In the genomic region with DNA sequence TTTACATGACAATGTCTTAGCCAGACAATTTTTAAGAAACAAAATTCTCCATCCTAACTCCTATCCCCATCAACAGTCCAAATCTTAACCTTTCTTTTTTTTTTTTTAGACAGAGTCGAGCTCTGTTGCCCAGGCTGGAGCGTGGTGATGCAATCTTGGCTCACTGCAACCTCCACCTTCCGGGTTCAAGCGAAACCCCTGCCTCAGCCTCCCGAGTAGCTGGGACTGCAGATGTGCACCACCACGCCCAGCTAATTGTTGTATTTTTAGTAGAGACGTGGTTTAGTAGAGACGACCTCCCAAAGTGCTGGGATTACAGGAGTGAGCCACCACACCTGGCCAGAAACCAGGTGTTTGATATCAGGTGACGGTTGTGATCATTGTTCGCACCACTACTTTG, we compare ENCODE assay signal across 15 cellular contexts. TPM values are rescaled to one million over a fixed set of nuclear protein-coding genes. Genes with fewer than 3 reads are reported as not detected.
DNase-seq lines count a peak whose midpoint lies in the region; ATAC-seq and TF ChIP-seq lines count a peak whose summit lies in the region.
"Had no signal": no experiment of that assay in that cellular context is flagged by ENCODE, and none has a peak within 500 bp of the region (broad histone marks: within the 10 kb centered on the region; RNA-seq: fewer than 3 reads in every experiment).

No MANE protein-coding gene starts in this region.

- in situ Hi-C loops in gastrocnemius medialis (cut with MboI; ENCODE audit: low sequenced_read_pairs in 4 of 4), result no loop called here

- TF ChIP-seq CTCF in gastrocnemius medialis (IDR thresholded peaks at IDR 0.05 in 4 of 5, conservative IDR thresholded peaks at IDR 0.05 in 1 of 5), result no peak

- CTCF ChIA-PET in activated CD8-positive, alpha-beta T cell treated with anti-CD3 and anti-CD28 coated beads, Interleukin-2, amount 10 ng/mL, durations not matched to agents 7 days and 5 days (lab: Charles Lee), result no interaction called here

- POLR2A ChIA-PET in activated CD8-positive, alpha-beta T cell treated with anti-CD3 and anti-CD28 coated beads, Interleukin-2, amount 10 ng/mL, durations not matched to agents 7 days and 5 days (lab: Charles Lee), result interaction anchor here (1.0 kb wide), 1 partner anchor 79 kb away, joined by 3 read pairs; no protein-coding TSS in a partner anchor

- ATAC-seq in left cardiac atrium (no peak), gastrocnemius medialis (no peak), HG03342 (IDR thresholded peaks at IDR 0.05; ENCODE audit: unreplicated experiment) (no peak)
- no peak for ATAC-seq in activated CD8-positive, alpha-beta T cell treated with anti-CD3 and anti-CD28 coated beads, Interleukin-2, amount 10 ng/mL, durations not matched to agents 7 days and 5 days
- ATAC-seq: CD8-positive, alpha-beta T cell had no signal

- peak overlapping the region; percentile 58 for H3K27ac ChIP-seq in angular gyrus (ENCODE audit: low read depth, low read length)
- peak overlapping the region; percentile 70 to 78 (median 78) for H3K27ac ChIP-seq in gastrocnemius medialis
- H3K27ac ChIP-seq: KMS-11 had no signal

- no peak overlapping the region for H3K4me3 Mint-ChIP-seq in activated T-helper 1 cell treated with anti-CD3 and anti-CD28 coated beads, Interleukin-12 subunit alpha, Interleukin-12 subunit beta, Interleukin-2, Interleukin-4 antibody, amounts not matched to agents 30 ng/mL and 10 ng/mL and 1 ng/mL, durations not matched to agents 14 hours and 24 hours and 36 hours
- no peak overlapping the region for H3K4me3 Mint-ChIP-seq in activated CD8-positive, alpha-beta T cell treated with anti-CD3 and anti-CD28 coated beads, Interleukin-2, amount 10 ng/mL, durations not matched to agents 7 days and 5 days
- H3K4me3 Mint-ChIP-seq: CD8-positive, alpha-beta T cell; naive B cell had no signal

- peak overlapping the region in 2 of 4 donors; percentile 9 to 24 for H3K4me3 ChIP-seq in gastrocnemius medialis

- H3K9me3 ChIP-seq in gastrocnemius medialis, result no peaks in the 10 kb centered on the region

- peaks cover 63 to 67% of the 10 kb centered on the region in 2 donors for H3K4me1 ChIP-seq in gastrocnemius medialis

- no peaks in the 10 kb centered on the region for H3K27me3 ChIP-seq in gastrocnemius medialis

- H3K36me3 ChIP-seq in gastrocnemius medialis, result no peaks in the 10 kb centered on the region

- peaks cover 1% of the 10 kb centered on the region for H3K27me3 Mint-ChIP-seq in activated T-helper 1 cell treated with anti-CD3 and anti-CD28 coated beads, Interleukin-12 subunit alpha, Interleukin-12 subunit beta, Interleukin-2, Interleukin-4 antibody, amounts not matched to agents 30 ng/mL and 10 ng/mL and 1 ng/mL, durations not matched to agents 14 hours and 24 hours and 36 hours (ENCODE audit: insufficient read depth)
- no peaks in the 10 kb centered on the region for H3K27me3 Mint-ChIP-seq in activated CD8-positive, alpha-beta T cell treated with anti-CD3 and anti-CD28 coated beads, Interleukin-2, amount 10 ng/mL, durations not matched to agents 7 days and 5 days (ENCODE audit: low read depth)
- H3K27me3 Mint-ChIP-seq: naive B cell had no signal

- no peaks in the 10 kb centered on the region for H3K36me3 Mint-ChIP-seq in activated T-helper 1 cell treated with anti-CD3 and anti-CD28 coated beads, Interleukin-12 subunit alpha, Interleukin-12 subunit beta, Interleukin-2, Interleukin-4 antibody, amounts not matched to agents 30 ng/mL and 10 ng/mL and 1 ng/mL, durations not matched to agents 14 hours and 24 hours and 36 hours (ENCODE audit: low read depth)
- H3K36me3 Mint-ChIP-seq in activated CD8-positive, alpha-beta T cell treated with anti-CD3 and anti-CD28 coated beads, Interleukin-2, amount 10 ng/mL, durations not matched to agents 7 days and 5 days (ENCODE audit: low read depth), result no peaks in the 10 kb centered on the region
- H3K36me3 Mint-ChIP-seq: CD8-positive, alpha-beta T cell; naive B cell had no signal

- H3K9me3 Mint-ChIP-seq in activated T-helper 1 cell treated with anti-CD3 and anti-CD28 coated beads, Interleukin-12 subunit alpha, Interleukin-12 subunit beta, Interleukin-2, Interleukin-4 antibody, amounts not matched to agents 30 ng/mL and 10 ng/mL and 1 ng/mL, durations not matched to agents 14 hours and 24 hours and 36 hours, result no peaks in the 10 kb centered on the region
- no peaks in the 10 kb centered on the region for H3K9me3 Mint-ChIP-seq in activated CD8-positive, alpha-beta T cell treated with anti-CD3 and anti-CD28 coated beads, Interleukin-2, amount 10 ng/mL, durations not matched to agents 7 days and 5 days (ENCODE audit: insufficient read depth)
- H3K9me3 Mint-ChIP-seq: CD8-positive, alpha-beta T cell; naive B cell had no signal

- H3K4me1 Mint-ChIP-seq in activated T-helper 1 cell treated with anti-CD3 and anti-CD28 coated beads, Interleukin-12 subunit alpha, Interleukin-12 subunit beta, Interleukin-2, Interleukin-4 antibody, amounts not matched to agents 30 ng/mL and 10 ng/mL and 1 ng/mL, durations not matched to agents 14 hours and 24 hours and 36 hours (ENCODE audit: low read depth), result peaks cover 11% of the 10 kb centered on the region
- peaks cover 9% of the 10 kb centered on the region for H3K4me1 Mint-ChIP-seq in activated CD8-positive, alpha-beta T cell treated with anti-CD3 and anti-CD28 coated beads, Interleukin-2, amount 10 ng/mL, durations not matched to agents 7 days and 5 days (ENCODE audit: low read depth)

- H3K27ac Mint-ChIP-seq in activated T-helper 1 cell treated with anti-CD3 and anti-CD28 coated beads, Interleukin-12 subunit alpha, Interleukin-12 subunit beta, Interleukin-2, Interleukin-4 antibody, amounts not matched to agents 30 ng/mL and 10 ng/mL and 1 ng/mL, durations not matched to agents 14 hours and 24 hours and 36 hours, result no peak overlapping the region
- H3K27ac Mint-ChIP-seq in activated CD8-positive, alpha-beta T cell treated with anti-CD3 and anti-CD28 coated beads, Interleukin-2, amount 10 ng/mL, durations not matched to agents 7 days and 5 days, result no peak overlapping the region
- H3K27ac Mint-ChIP-seq: CD8-positive, alpha-beta T cell; naive B cell had no signal

- intact Hi-C loops in left cardiac atrium (cut with DNase I) (loop anchor here in 1 of 2 donors (5.0 kb wide), 1 partner anchor 133 kb away; no protein-coding TSS in a partner anchor), gastrocnemius medialis (cut with DNase I; ENCODE audit: low total_unique reads) (no loop called here)
- intact Hi-C loops in activated T-helper 1 cell treated with anti-CD3 and anti-CD28 coated beads, Interleukin-12 subunit alpha, Interleukin-12 subunit beta, Interleukin-2, Interleukin-4 antibody, amounts not matched to agents 30 ng/mL and 10 ng/mL and 1 ng/mL, durations not matched to agents 14 hours and 24 hours and 36 hours (cut with micrococcal nuclease), result no loop called here

- peak; percentile 29 for DNase-seq in EL
- peak; percentile 53 for DNase-seq in left cardiac atrium
- DNase-seq in gastrocnemius medialis, result no peak
- no peak for DNase-seq in activated T-helper 1 cell treated with anti-CD3 and anti-CD28 coated beads, Interleukin-12 subunit alpha, Interleukin-12 subunit beta, Interleukin-2, Interleukin-4 antibody, amounts not matched to agents 30 ng/mL and 10 ng/mL and 1 ng/mL, durations not matched to agents 14 hours and 24 hours and 36 hours (ENCODE audit: low spot score)
- no peak for DNase-seq in AG20443 (ENCODE audit: low spot score)
- no peak for DNase-seq in activated CD8-positive, alpha-beta T cell treated with anti-CD3 and anti-CD28 coated beads, Interleukin-2, amount 10 ng/mL, durations not matched to agents 7 days and 5 days
- DNase-seq: CD8-positive, alpha-beta T cell; central memory CD4-positive, alpha-beta T cell; naive B cell; NCI-H526 treated with DMSO at 0.1 percent for 48 hours; stimulated activated CD4-positive, alpha-beta T cell treated with anti-CD3 and anti-CD28 coated beads, Interleukin-4, amount 100 ng/mL, for 4 hours; T-helper 2 cell had no signal

- TF ChIP-seq POLR2A in gastrocnemius medialis (IDR thresholded peaks at IDR 0.05), result no peak

RNA-seq across cellular contexts. Expression of gene ABL1, which starts 10.2 kb away (rescaled TPM):
- total RNA-seq in left cardiac atrium, result 10 to 100 TPM; 40.8 to 55.4 TPM
- 10 to 100 TPM; 22.8 to 55.5 (median 28.5) TPM for total RNA-seq in gastrocnemius medialis
- total RNA-seq in activated T-helper 1 cell treated with anti-CD3 and anti-CD28 coated beads, Interleukin-12 subunit alpha, Interleukin-12 subunit beta, Interleukin-2, Interleukin-4 antibody, amounts not matched to agents 30 ng/mL and 10 ng/mL and 1 ng/mL, durations not matched to agents 14 hours and 24 hours and 36 hours, result 34.2 and 36.2 TPM in 2 replicates
- 10 to 100 TPM; 31.7 to 34.1 TPM for total RNA-seq in activated CD8-positive, alpha-beta T cell treated with anti-CD3 and anti-CD28 coated beads, Interleukin-2, amount 10 ng/mL, durations not matched to agents 7 days and 5 days

RNA-seq across cellular contexts. Expression of gene QRFP, which starts 51.4 kb away (rescaled TPM):
- total RNA-seq in left cardiac atrium, result not detected
- total RNA-seq in gastrocnemius medialis, result not detected
- total RNA-seq in activated T-helper 1 cell treated with anti-CD3 and anti-CD28 coated beads, Interleukin-12 subunit alpha, Interleukin-12 subunit beta, Interleukin-2, Interleukin-4 antibody, amounts not matched to agents 30 ng/mL and 10 ng/mL and 1 ng/mL, durations not matched to agents 14 hours and 24 hours and 36 hours, result not detected in 2 replicates
- total RNA-seq in activated CD8-positive, alpha-beta T cell treated with anti-CD3 and anti-CD28 coated beads, Interleukin-2, amount 10 ng/mL, durations not matched to agents 7 days and 5 days, result not detected
- total RNA-seq: CD8-positive, alpha-beta T cell had no signal

Comparison
In these comparisons a context has a peak if more than half of its experiments do, and no peak if none do; other contexts are left out.
1. DNase-seq: peak in EL (single experiment) and left cardiac atrium (single experiment); none in gastrocnemius medialis (0 of 2), activated T-helper 1 cell treated with anti-CD3 and anti-CD28 coated beads, Interleukin-12 subunit alpha, Interleukin-12 subunit beta, Interleukin-2, Interleukin-4 antibody, amounts not matched to agents 30 ng/mL and 10 ng/mL and 1 ng/mL, durations not matched to agents 14 hours and 24 hours and 36 hours (single experiment), AG20443 (single experiment) and activated CD8-positive, alpha-beta T cell treated with anti-CD3 and anti-CD28 coated beads, Interleukin-2, amount 10 ng/mL, durations not matched to agents 7 days and 5 days (single experiment).